ENCODE assay signal across 8 cellular contexts in genomic region chr17:64776720-64777412, GRCh38.
DNase-seq lines count a peak whose midpoint lies in the region; ATAC-seq and TF ChIP-seq lines count a peak whose summit lies in the region.
"Not testable (repeated sequence)": the region's sequence is repeated elsewhere in the genome, so short reads cannot be mapped to it uniquely, and the experiment has no call there.

No MANE protein-coding gene starts in this region.

- peak; percentile 88 for TF ChIP-seq CTCF in DOHH2 (IDR thresholded peaks at IDR 0.05; ENCODE audit: low read depth, low read length, poor library complexity, severe bottlenecking)
- TF ChIP-seq CTCF in HCT116 (IDR thresholded peaks at IDR 0.05 in 2 of 3, conservative IDR thresholded peaks at IDR 0.05 in 1 of 3; ENCODE audit: borderline replicate concordance in 1 of 3, insufficient read depth in 1 of 3, low read depth in 2 of 3, low read length in 2 of 3), result peak; percentile 91 to 97 (median 96)
- peak; percentile 86 to 95 (median 92) for TF ChIP-seq CTCF in nephron (IDR thresholded peaks at IDR 0.05; ENCODE audit: unreplicated experiment in 3 of 3)

- peaks cover 11% of the 10 kb centered on the region for H3F3A ChIP-seq in DOHH2 (ENCODE audit: control insufficient read depth, insufficient read depth)

- H3K4me2 ChIP-seq in DOHH2 (ENCODE audit: low read length), result peak overlapping the region; percentile 73
- peak overlapping the region; percentile 79 for H3K4me2 ChIP-seq in HCT116 (ENCODE audit: low read length)

- TF ChIP-seq RAD21 in HCT116 (IDR thresholded peaks at IDR 0.05; ENCODE audit: low read depth), result peak; percentile 96

- peak overlapping the region; percentile 63 for H3K4me3 ChIP-seq in DOHH2 (ENCODE audit: low read length)
- peak overlapping the region in 1 of 2 experiments; percentile 35; a peak in 2 of 4 replicates for H3K4me3 ChIP-seq in HCT116 (replicated peaks in 1 of 2; ENCODE audit: low read depth in 1 of 2, low read length in 2 of 2)

- not testable (repeated sequence) for H3K9me2 ChIP-seq in DOHH2 (replicated peaks; ENCODE audit: control insufficient read depth, low read length); HCT116 (ENCODE audit: insufficient read depth)

- POLR2A ChIA-PET in HCT116 (lab: Charles Lee), result interaction anchor here (1.0 to 1.7 kb wide), 2 partner anchors 40 to 323 kb away, joined by 3 to 4 read pairs; no protein-coding TSS in a partner anchor

- H3K4me1 ChIP-seq in DOHH2 (ENCODE audit: control insufficient read depth, low read length) (peaks cover 57% of the 10 kb centered on the region), HCT116 (ENCODE audit: control insufficient read depth in 1 of 2, insufficient read depth in 2 of 2, low read length in 2 of 2) (peaks cover 22 to 64% of the 10 kb centered on the region in 2 experiments)

- H2AFZ ChIP-seq in HCT116 (ENCODE audit: low read depth, low read length, poor library complexity, severe bottlenecking), result not testable (repeated sequence)

- H3K27ac ChIP-seq in DOHH2 (ENCODE audit: low read depth, low read length), result peak overlapping the region; percentile 77
- H3K27ac ChIP-seq in HCT116 (ENCODE audit: low read depth, low read length), result peak overlapping the region; percentile 46; the same call in 1 of the 2 replicates

- H3K9me3 ChIP-seq in DOHH2 (ENCODE audit: control insufficient read depth, insufficient read depth, low read length); HCT116 (ENCODE audit: control insufficient read depth in 1 of 2, insufficient read depth in 1 of 2, low read depth in 1 of 2, low read length in 2 of 2): not testable (repeated sequence)

- ATAC-seq in HCT116, result peak; percentile 37

- intact Hi-C loops in HCT116 (cut with micrococcal nuclease), result loop anchor here (2.0 to 5.0 kb wide), 2 partner anchors 160 to 422 kb away; no protein-coding TSS in a partner anchor

- DNase-seq in HCT116 (ENCODE audit: low read depth, low spot score) (peak; percentile 45), NCI-H1048 (lab: John Stamatoyannopoulos, UW) (peak; percentile 67), SK-N-DZ (ENCODE audit: low spot score) (peak; percentile 79), fibroblast of the conjunctiva (ENCODE audit: low read depth) (peak; percentile 52)
- peak; percentile 34 to 68 (median 46) for DNase-seq in activated naive CD4-positive, alpha-beta T cell (lab: John Stamatoyannopoulos, UW)
- DNase-seq in stimulated activated naive CD4-positive, alpha-beta T cell (lab: John Stamatoyannopoulos, UW), result peak; percentile 30 to 74 (median 60)

- peaks cover 14% of the 10 kb centered on the region for H3K27me3 ChIP-seq in DOHH2 (ENCODE audit: control insufficient read depth, low read length)
- not testable (repeated sequence) for H3K27me3 ChIP-seq in HCT116 (ENCODE audit: insufficient read depth, low read length)

- H3K9me3 Mint-ChIP-seq in nephron, result not testable (repeated sequence)

- CTCF ChIA-PET in HCT116 (lab: Charles Lee), result interaction anchor here (1.0 to 5.2 kb wide), 8 partner anchors 22 to 357 kb away, joined by 3 to 40 read pairs (median 5); no protein-coding TSS in a partner anchor

- not testable (repeated sequence) for H4K20me1 ChIP-seq in DOHH2 (ENCODE audit: control insufficient read depth, insufficient read depth, low read depth, low read length); HCT116 (ENCODE audit: insufficient read depth)

- H3K4me1 Mint-ChIP-seq in nephron, result peaks cover 18% of the 10 kb centered on the region

- RAD21 ChIA-PET in HCT116 (lab: Charles Lee; ENCODE audit: low non-redundant PET in 1 of 2, low total read pairs in 2 of 2, uncharacterized antibody in 2 of 2, unreplicated experiment in 2 of 2), result interaction anchor here in 1 of 2 experiments (0.6 to 1.3 kb wide), 2 partner anchors 249 to 357 kb away, joined by 3 read pairs; no protein-coding TSS in a partner anchor

- H3K4me3 Mint-ChIP-seq in nephron, result peak overlapping the region; percentile 66 to 80 (median 76)

- H3K36me3 ChIP-seq in DOHH2 (ENCODE audit: control insufficient read depth, low read length); HCT116 (ENCODE audit: control insufficient read depth in 1 of 2, insufficient read depth in 2 of 2, low read length in 2 of 2): not testable (repeated sequence)

- peak overlapping the region in 1 of 3 experiments; percentile 56 for H3K27ac Mint-ChIP-seq in nephron

- peaks cover 60% of the 10 kb centered on the region for H3K27me3 Mint-ChIP-seq in nephron (ENCODE audit: low read depth)

- TF ChIP-seq POLR2A in HCT116 (IDR thresholded peaks at IDR 0.05; ENCODE audit: borderline replicate concordance, extremely low read depth, insufficient read depth, insufficient read length), result not testable (repeated sequence)

- not testable (repeated sequence) for H3K79me2 ChIP-seq in DOHH2 (ENCODE audit: control insufficient read depth, low read length)
- peaks cover 17% of the 10 kb centered on the region; the same call in 1 of the 2 replicates for H3K79me2 ChIP-seq in HCT116 (ENCODE audit: insufficient read depth, low read length)

- BruUV-seq in HCT116 (replicated peaks; lab: Mats Ljungman, UMichigan), result not testable (repeated sequence)

- not testable (repeated sequence) for H3K9ac ChIP-seq in HCT116 (ENCODE audit: low read length)

- H3K36me3 Mint-ChIP-seq in nephron (ENCODE audit: low read depth), result not testable (repeated sequence)

TF ChIP-seq in HCT116, 20 proteins besides CTCF, POLR2A, EP300 and RAD21:
- TF ChIP-seq POLR2AphosphoS5 (IDR thresholded peaks at IDR 0.05; ENCODE audit: low read depth, low read length), result peak; percentile 48
